Comparison of ENCODE assay signal across 1 cellular context in genomic region chr17:47970725-47971511, GRCh38.
TF ChIP-seq lines count a peak whose summit lies in the region.

Gene CDK5RAP3 (plus strand): TSS chr17:47971113. CDS start chr17:47971147, 34 bp downstream.

TF ChIP-seq in WTC11, 78 proteins besides CTCF, POLR2A, EP300 and RAD21 (continued from another document and continues in another):
- TF ChIP-seq STAT6 (CRISPR knock-in tag; conservative IDR thresholded peaks at IDR 0.05; ENCODE audit: low read depth) (no peak), ZNF396 (CRISPR knock-in tag; IDR thresholded peaks at IDR 0.05; ENCODE audit: borderline replicate concordance) (no peak), RORB (CRISPR knock-in tag; IDR thresholded peaks at IDR 0.05) (no peak), PRDM15 (CRISPR knock-in tag; IDR thresholded peaks at IDR 0.05) (peak; percentile 70), SOX15 (CRISPR knock-in tag; IDR thresholded peaks at IDR 0.05) (no peak), AFF4 (CRISPR knock-in tag; IDR thresholded peaks at IDR 0.05; ENCODE audit: borderline replicate concordance) (no peak; the same call in 1 of the 2 replicates), FOXP1 (CRISPR knock-in tag; IDR thresholded peaks at IDR 0.05; ENCODE audit: borderline replicate concordance) (peak; percentile 98), ZNF671 (CRISPR knock-in tag; IDR thresholded peaks at IDR 0.05) (no peak), ESRRA (CRISPR knock-in tag; IDR thresholded peaks at IDR 0.05; ENCODE audit: borderline replicate concordance) (peak; percentile 96), NR1H2 (CRISPR knock-in tag; IDR thresholded peaks at IDR 0.05) (no peak), EMX1 (CRISPR knock-in tag; IDR thresholded peaks at IDR 0.05) (no peak), ERG (CRISPR knock-in tag; IDR thresholded peaks at IDR 0.05) (no peak; the same call in 1 of the 2 replicates), ZNF512 (CRISPR knock-in tag; IDR thresholded peaks at IDR 0.05; ENCODE audit: borderline replicate concordance) (no peak), MLX (CRISPR knock-in tag; IDR thresholded peaks at IDR 0.05) (peak; percentile 93), ZNF121 (CRISPR knock-in tag; IDR thresholded peaks at IDR 0.05) (no peak), CREB1 (CRISPR knock-in tag; IDR thresholded peaks at IDR 0.05) (peak; percentile 93), ZNF219 (CRISPR knock-in tag; IDR thresholded peaks at IDR 0.05; ENCODE audit: borderline replicate concordance) (0 out of 2 replicates have a peak, but pooled peaks have one; percentile 74), IRF2 (CRISPR knock-in tag; IDR thresholded peaks at IDR 0.05; ENCODE audit: borderline replicate concordance, low read depth) (peak; percentile 87), ZNF425 (CRISPR knock-in tag; conservative IDR thresholded peaks at IDR 0.05) (no peak), SP1 (CRISPR knock-in tag; conservative IDR thresholded peaks at IDR 0.05) (peak; percentile 95), E2F5 (CRISPR knock-in tag; IDR thresholded peaks at IDR 0.05) (peak; percentile 95), CREM (CRISPR knock-in tag; IDR thresholded peaks at IDR 0.05) (peak; percentile 56), RELA (CRISPR knock-in tag; IDR thresholded peaks at IDR 0.05; ENCODE audit: borderline replicate concordance) (peak; percentile 97), USF2 (CRISPR knock-in tag; IDR thresholded peaks at IDR 0.05) (peak; percentile 69), ATF2 (CRISPR knock-in tag; IDR thresholded peaks at IDR 0.05; ENCODE audit: borderline replicate concordance, low read depth) (0 out of 2 replicates have a peak, but pooled peaks have one; percentile 6), ATF1 (CRISPR knock-in tag; IDR thresholded peaks at IDR 0.05) (no peak), GABPB1 (CRISPR knock-in tag; IDR thresholded peaks at IDR 0.05) (peak; percentile 78), FOXK1 (CRISPR knock-in tag; IDR thresholded peaks at IDR 0.05) (peak; percentile 87), ZNF317 (CRISPR knock-in tag; IDR thresholded peaks at IDR 0.05; ENCODE audit: borderline replicate concordance, low read depth) (no peak), JUN (CRISPR knock-in tag; IDR thresholded peaks at IDR 0.05) (peak; percentile 96), ZMAT4 (CRISPR knock-in tag; IDR thresholded peaks at IDR 0.05) (no peak), SMAD3 (CRISPR knock-in tag; IDR thresholded peaks at IDR 0.05; ENCODE audit: borderline replicate concordance) (peak; percentile 96)
